ENCODE assay signal across 8 cellular contexts in the genomic region with DNA sequence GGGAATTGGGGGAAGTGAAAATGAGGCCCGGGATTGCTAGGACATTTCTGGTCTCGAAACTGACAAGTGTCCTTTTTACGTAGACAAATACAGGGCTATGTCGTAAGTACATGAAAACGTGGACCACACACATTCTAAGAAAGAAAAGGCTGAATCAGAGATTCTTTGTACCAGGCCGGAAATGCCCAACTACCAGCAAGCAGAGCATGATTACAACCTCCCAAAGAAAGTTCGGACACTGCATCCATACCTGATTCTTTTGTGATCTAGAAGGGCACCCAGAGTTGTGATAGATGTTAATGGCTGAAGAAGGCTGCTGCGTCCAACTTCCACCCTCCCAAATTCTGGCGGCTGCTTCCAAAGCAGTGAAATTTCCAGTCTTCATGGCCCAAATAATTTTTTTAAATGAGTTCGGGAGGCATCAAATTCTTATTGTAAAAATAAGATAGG. TPM values are rescaled to one million over a fixed set of nuclear protein-coding genes. Genes with fewer than 3 reads are reported as not detected.
DNase-seq lines count a peak whose midpoint lies in the region; ATAC-seq, FAIRE-seq and TF ChIP-seq lines count a peak whose summit lies in the region.

No MANE protein-coding gene starts in this region.

- no peaks in the 10 kb centered on the region for H3K27me3 ChIP-seq in cardiac muscle cell
- no peaks in the 10 kb centered on the region for H3K27me3 ChIP-seq in keratinocyte (ENCODE audit: control insufficient read depth, extremely low read depth, insufficient read depth, low read length)

- H3K79me2 ChIP-seq in keratinocyte (ENCODE audit: control insufficient read depth, insufficient read depth, low read length) = peaks cover 56% of the 10 kb centered on the region

- peak overlapping the region; percentile 99 for H3K4me2 ChIP-seq in keratinocyte (ENCODE audit: control insufficient read depth, extremely low read depth, insufficient read depth, low read depth, low read length)

- no peaks in the 10 kb centered on the region for H3K9me1 ChIP-seq in keratinocyte (ENCODE audit: control insufficient read depth, extremely low read depth, insufficient read depth, low read length)

- no peaks in the 10 kb centered on the region for H4K20me1 ChIP-seq in keratinocyte (ENCODE audit: control insufficient read depth, extremely low read depth, insufficient read depth, low read length)

- H3K4me1 ChIP-seq in cardiac muscle cell (ENCODE audit: low read depth) (peaks cover 18% of the 10 kb centered on the region), keratinocyte (ENCODE audit: control insufficient read depth, extremely low read depth, insufficient read depth, low read length) (peaks cover 24% of the 10 kb centered on the region)

- H2AFZ ChIP-seq in keratinocyte (ENCODE audit: control insufficient read depth, low read length) = peak overlapping the region; percentile 80

- no peak for ATAC-seq in Right ventricle myocardium inferior
- ATAC-seq in activated CD4-positive, CD25-positive, alpha-beta regulatory T cell treated with anti-CD3 and anti-CD28 coated beads, Interleukin-2, amount 50 U/mL, for 24 hours = no peak

- peak in 1 of 2 donors; percentile 80 for DNase-seq in cardiac muscle cell (ENCODE audit: low read depth in 1 of 2, low spot score in 1 of 2)
- no peak for DNase-seq in Right ventricle myocardium inferior (ENCODE audit: missing footprints)
- DNase-seq in amniotic stem cell (lab: John Stamatoyannopoulos, UW) = peak; percentile 23
- DNase-seq in keratinocyte (ENCODE audit: low read depth, low spot score) = no peak
- peak; percentile 40 for DNase-seq in stromal cell of bone marrow (ENCODE audit: low read depth)
- no peak for DNase-seq in stimulated activated CD8-positive, alpha-beta memory T cell treated with anti-CD3 and anti-CD28 coated beads, Interleukin-4, amount 100 ng/mL, for 48 hours
- DNase-seq in COLO668 (lab: John Stamatoyannopoulos, UW; ENCODE audit: unreplicated experiment) = no peak

- H3K4me3 ChIP-seq in cardiac muscle cell (peak overlapping the region; percentile 97), keratinocyte (ENCODE audit: control insufficient read depth in 2 of 3, extremely low read depth in 1 of 3, insufficient read depth in 2 of 3, low read depth in 1 of 3, low read length in 3 of 3) (peak overlapping the region; percentile 91 to 99 (median 93))

- TF ChIP-seq CTCF in cardiac muscle cell (IDR thresholded peaks at IDR 0.05; ENCODE audit: low read depth, low read length) (no peak), keratinocyte (optimal IDR thresholded peaks at IDR 0.05 in 1 of 3, IDR thresholded peaks at IDR 0.05 in 1 of 3, conservative IDR thresholded peaks at IDR 0.05 in 1 of 3; ENCODE audit: extremely low read depth in 1 of 3, insufficient read depth in 2 of 3, low read length in 3 of 3) (no peak)

- H3K9me3 ChIP-seq in cardiac muscle cell (ENCODE audit: low read depth) = no peaks in the 10 kb centered on the region
- no peaks in the 10 kb centered on the region for H3K9me3 ChIP-seq in keratinocyte (ENCODE audit: control insufficient read depth, low read depth, low read length)

- H3K36me3 ChIP-seq in cardiac muscle cell (no peaks in the 10 kb centered on the region), keratinocyte (ENCODE audit: control insufficient read depth in 2 of 2, extremely low read depth in 1 of 2, insufficient read depth in 2 of 2, low read length in 2 of 2) (no peaks in the 10 kb centered on the region)

- dilution Hi-C loops in keratinocyte (cut with MboI; ENCODE audit: extremely low pct_ligation_motif_present, low sequenced_read_pairs) = no loop called here

- intact Hi-C loops in Right ventricle myocardium inferior (cut with DNase I) = loop anchor here (5.0 kb wide), 5 partner anchors 60 to 425 kb away; no protein-coding TSS in a partner anchor

- peak; percentile 84 for FAIRE-seq in keratinocyte (lab: Jason Lieb, UNC)

- peak overlapping the region; percentile 94 for H3K27ac ChIP-seq in cardiac muscle cell
- peak overlapping the region; percentile 93 for H3K27ac ChIP-seq in keratinocyte (ENCODE audit: control insufficient read depth, insufficient read depth, low read length)

- H3K9ac ChIP-seq in keratinocyte (ENCODE audit: control insufficient read depth, extremely low read depth, insufficient read depth, low read length) = peak overlapping the region; percentile 92

RNA-seq across cellular contexts. Expression of a gene that starts 1.7 kb away (rescaled TPM):
- 68.8 and 89.5 TPM in 2 replicates for total RNA-seq in cardiac muscle cell
- polyA plus RNA-seq in cardiac muscle cell = 99.9 and 120 TPM in 2 replicates
- 58.2 TPM for total RNA-seq in Right ventricle myocardium inferior
- 70.9 to 92.1 TPM (median 89.1 TPM) in 3 replicates for polyA plus RNA-seq in keratinocyte
- 60.1 TPM for polyA plus RNA-seq in keratinocyte (2011; ENCODE audit: low read depth)
- polyA plus RNA-seq in keratinocyte (2011; cell fraction: cytosol; rRNA removed) = 54.0 and 93.4 TPM in 2 replicates
- 106 and 135 TPM in 2 replicates for polyA plus RNA-seq in keratinocyte (2011; cell fraction: nucleus; rRNA removed)
- 43.3 and 53.3 TPM in 2 replicates for polyA plus RNA-seq in keratinocyte (2012; ENCODE audit: low replicate concordance)
- 41.3 to 155 TPM (median 84.3 TPM) in 3 replicates for polyA minus RNA-seq in keratinocyte
- polyA minus RNA-seq in keratinocyte (2011; cell fraction: cytosol; rRNA and poly(A)+ RNA removed) = 41.4 TPM
- 83.4 and 167 TPM in 2 replicates for polyA minus RNA-seq in keratinocyte (2011; cell fraction: nucleus; rRNA and poly(A)+ RNA removed)

Comparison
In these comparisons a context has a peak if more than half of its experiments do, and no peak if none do; other contexts are left out.
1. DNase-seq: peak in amniotic stem cell (single experiment) and stromal cell of bone marrow (single experiment); none in Right ventricle myocardium inferior (single experiment), keratinocyte (single experiment), stimulated activated CD8-positive, alpha-beta memory T cell treated with anti-CD3 and anti-CD28 coated beads, Interleukin-4, amount 100 ng/mL, for 48 hours (single experiment) and COLO668 (single experiment).